Comparison of ENCODE assay signal across 1 cellular context in the genomic region with DNA sequence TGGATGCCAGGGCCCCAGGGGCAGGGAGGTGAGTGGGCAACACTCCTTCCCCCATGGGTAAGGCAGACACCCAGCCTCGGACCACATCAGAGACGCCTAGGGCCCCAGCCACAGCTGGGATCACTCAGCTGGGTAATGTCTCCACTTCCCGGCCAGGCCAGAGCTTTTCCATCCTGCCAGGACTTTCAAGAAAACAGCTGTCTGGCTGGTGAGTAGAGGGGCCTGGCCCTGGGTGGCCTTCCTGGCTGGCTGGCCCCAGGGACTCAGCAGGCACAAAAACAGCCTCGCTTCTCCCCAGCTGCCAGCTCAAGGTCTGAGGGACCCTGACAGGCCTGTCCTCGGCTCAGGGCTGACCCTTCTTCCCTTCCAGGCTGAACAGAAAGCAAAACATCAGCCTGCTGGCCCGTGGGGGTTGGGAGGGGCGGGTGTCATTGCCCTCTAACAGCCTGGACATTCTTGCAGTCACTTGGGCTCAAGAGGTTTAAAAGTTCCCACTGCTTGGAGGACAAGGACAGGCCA.
TF ChIP-seq lines count a peak whose summit lies in the region.

No MANE protein-coding gene starts in this region.

TF ChIP-seq in SK-N-SH, 30 proteins besides CTCF, POLR2A, EP300 and RAD21 (continued from another document):
- TF ChIP-seq CHD2 (IDR thresholded peaks at IDR 0.05; ENCODE audit: low read length, partially characterized antibody): peak; percentile 55
- TF ChIP-seq, protein P1, sequence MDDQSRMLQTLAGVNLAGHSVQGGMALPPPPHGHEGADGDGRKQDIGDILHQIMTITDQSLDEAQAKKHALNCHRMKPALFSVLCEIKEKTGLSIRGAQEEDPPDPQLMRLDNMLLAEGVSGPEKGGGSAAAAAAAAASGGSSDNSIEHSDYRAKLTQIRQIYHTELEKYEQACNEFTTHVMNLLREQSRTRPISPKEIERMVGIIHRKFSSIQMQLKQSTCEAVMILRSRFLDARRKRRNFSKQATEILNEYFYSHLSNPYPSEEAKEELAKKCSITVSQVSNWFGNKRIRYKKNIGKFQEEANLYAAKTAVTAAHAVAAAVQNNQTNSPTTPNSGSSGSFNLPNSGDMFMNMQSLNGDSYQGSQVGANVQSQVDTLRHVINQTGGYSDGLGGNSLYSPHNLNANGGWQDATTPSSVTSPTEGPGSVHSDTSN (IDR thresholded peaks at IDR 0.05): no peak
- TF ChIP-seq JUND (IDR thresholded peaks at IDR 0.05): no peak
- TF ChIP-seq EZH2phosphoT487 (IDR thresholded peaks at IDR 0.05; ENCODE audit: borderline replicate concordance, low read depth): no peak
